ENCODE assay signal across 1 cellular context in the genomic region with DNA sequence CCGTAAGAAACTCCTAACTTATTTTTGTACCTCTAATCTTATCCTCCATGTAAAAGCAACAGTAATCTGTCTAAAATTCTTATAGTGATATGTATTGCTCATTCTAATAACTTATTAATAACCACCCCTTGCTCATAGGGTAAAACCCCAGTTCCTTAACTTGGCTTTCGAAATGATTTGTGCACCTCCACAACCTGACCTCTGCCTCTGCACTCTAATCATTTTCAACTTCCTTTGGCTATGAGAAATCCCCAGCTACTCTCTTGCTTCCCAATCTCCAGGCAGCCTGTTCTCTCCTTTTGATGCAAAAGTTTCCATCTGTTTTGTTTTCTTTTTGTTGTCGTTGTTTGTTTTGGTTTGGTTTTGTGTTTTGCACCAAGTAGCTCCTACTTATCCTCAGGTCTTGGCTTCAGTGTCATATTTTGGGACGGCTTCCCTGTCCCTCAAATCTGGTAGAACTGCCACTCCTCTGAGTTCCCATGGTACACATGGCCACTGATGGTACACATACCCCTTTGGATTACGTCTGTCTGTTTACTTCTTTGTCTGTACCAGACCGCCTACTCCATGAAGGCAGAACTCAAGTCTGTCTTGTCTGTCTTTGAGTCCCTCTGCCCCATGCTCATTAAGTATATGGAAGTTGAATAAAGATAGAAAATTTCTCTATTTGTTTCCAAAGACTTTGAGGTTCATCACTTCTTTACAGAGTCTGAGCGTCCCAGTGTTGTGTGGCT.
TF ChIP-seq lines count a peak whose summit lies in the region.

No MANE protein-coding gene starts in this region.

TF ChIP-seq in GM23338, 12 proteins besides CTCF, POLR2A, EP300 and RAD21 (continued from another document):
- TF ChIP-seq, protein P1, sequence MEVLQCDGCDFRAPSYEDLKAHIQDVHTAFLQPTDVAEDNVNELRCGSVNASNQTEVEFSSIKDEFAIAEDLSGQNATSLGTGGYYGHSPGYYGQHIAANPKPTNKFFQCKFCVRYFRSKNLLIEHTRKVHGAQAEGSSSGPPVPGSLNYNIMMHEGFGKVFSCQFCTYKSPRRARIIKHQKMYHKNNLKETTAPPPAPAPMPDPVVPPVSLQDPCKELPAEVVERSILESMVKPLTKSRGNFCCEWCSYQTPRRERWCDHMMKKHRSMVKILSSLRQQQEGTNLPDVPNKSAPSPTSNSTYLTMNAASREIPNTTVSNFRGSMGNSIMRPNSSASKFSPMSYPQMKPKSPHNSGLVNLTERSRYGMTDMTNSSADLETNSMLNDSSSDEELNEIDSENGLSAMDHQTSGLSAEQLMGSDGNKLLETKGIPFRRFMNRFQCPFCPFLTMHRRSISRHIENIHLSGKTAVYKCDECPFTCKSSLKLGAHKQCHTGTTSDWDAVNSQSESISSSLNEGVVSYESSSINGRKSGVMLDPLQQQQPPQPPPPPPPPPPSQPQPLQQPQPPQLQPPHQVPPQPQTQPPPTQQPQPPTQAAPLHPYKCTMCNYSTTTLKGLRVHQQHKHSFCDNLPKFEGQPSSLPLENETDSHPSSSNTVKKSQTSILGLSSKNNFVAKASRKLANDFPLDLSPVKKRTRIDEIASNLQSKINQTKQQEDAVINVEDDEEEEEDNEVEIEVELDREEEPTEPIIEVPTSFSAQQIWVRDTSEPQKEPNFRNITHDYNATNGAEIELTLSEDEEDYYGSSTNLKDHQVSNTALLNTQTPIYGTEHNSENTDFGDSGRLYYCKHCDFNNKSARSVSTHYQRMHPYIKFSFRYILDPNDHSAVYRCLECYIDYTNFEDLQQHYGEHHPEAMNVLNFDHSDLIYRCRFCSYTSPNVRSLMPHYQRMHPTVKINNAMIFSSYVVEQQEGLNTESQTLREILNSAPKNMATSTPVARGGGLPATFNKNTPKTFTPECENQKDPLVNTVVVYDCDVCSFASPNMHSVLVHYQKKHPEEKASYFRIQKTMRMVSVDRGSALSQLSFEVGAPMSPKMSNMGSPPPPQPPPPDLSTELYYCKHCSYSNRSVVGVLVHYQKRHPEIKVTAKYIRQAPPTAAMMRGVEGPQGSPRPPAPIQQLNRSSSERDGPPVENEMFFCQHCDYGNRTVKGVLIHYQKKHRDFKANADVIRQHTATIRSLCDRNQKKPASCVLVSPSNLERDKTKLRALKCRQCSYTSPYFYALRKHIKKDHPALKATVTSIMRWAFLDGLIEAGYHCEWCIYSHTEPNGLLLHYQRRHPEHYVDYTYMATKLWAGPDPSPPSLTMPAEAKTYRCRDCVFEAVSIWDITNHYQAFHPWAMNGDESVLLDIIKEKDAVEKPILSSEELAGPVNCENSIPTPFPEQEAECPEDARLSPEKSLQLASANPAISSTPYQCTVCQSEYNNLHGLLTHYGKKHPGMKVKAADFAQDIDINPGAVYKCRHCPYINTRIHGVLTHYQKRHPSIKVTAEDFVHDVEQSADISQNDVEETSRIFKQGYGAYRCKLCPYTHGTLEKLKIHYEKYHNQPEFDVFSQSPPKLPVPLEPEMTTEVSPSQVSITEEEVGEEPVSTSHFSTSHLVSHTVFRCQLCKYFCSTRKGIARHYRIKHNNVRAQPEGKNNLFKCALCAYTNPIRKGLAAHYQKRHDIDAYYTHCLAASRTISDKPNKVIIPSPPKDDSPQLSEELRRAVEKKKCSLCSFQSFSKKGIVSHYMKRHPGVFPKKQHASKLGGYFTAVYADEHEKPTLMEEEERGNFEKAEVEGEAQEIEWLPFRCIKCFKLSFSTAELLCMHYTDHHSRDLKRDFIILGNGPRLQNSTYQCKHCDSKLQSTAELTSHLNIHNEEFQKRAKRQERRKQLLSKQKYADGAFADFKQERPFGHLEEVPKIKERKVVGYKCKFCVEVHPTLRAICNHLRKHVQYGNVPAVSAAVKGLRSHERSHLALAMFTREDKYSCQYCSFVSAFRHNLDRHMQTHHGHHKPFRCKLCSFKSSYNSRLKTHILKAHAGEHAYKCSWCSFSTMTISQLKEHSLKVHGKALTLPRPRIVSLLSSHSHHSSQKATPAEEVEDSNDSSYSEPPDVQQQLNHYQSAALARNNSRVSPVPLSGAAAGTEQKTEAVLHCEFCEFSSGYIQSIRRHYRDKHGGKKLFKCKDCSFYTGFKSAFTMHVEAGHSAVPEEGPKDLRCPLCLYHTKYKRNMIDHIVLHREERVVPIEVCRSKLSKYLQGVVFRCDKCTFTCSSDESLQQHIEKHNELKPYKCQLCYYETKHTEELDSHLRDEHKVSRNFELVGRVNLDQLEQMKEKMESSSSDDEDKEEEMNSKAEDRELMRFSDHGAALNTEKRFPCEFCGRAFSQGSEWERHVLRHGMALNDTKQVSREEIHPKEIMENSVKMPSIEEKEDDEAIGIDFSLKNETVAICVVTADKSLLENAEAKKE (CRISPR knock-in tag; IDR thresholded peaks at IDR 0.05), result no peak
- no peak for TF ChIP-seq EZH2phosphoT487 (IDR thresholded peaks at IDR 0.05; ENCODE audit: unreplicated experiment)
- TF ChIP-seq, protein P2, sequence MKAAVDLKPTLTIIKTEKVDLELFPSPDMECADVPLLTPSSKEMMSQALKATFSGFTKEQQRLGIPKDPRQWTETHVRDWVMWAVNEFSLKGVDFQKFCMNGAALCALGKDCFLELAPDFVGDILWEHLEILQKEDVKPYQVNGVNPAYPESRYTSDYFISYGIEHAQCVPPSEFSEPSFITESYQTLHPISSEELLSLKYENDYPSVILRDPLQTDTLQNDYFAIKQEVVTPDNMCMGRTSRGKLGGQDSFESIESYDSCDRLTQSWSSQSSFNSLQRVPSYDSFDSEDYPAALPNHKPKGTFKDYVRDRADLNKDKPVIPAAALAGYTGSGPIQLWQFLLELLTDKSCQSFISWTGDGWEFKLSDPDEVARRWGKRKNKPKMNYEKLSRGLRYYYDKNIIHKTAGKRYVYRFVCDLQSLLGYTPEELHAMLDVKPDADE (IDR thresholded peaks at IDR 0.05), result no peak
